14 cellular contexts compared by ENCODE assay signal in the genomic region with DNA sequence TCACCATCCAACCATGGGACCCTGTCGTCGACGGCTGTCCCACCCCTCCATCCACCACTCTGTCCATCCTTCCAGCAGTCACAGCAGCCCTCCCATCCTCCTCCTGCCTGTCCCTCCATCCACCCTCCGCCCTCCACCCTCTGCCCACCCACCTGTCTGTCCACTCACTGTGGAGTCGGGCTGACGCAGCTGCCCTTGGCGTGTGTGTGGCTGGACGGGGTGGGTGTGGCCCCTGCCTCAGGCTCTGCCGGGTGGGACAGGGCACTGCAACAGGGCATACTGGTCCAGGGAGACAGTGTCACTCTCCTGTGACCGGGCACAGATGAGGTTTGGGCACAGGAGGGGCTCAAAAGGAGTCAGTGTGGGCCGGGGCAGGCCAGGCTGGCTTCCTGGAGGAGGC. TPM values are rescaled to one million over a fixed set of nuclear protein-coding genes. Genes with fewer than 3 reads are reported as not detected.
DNase-seq lines count a peak whose midpoint lies in the region; ATAC-seq and TF ChIP-seq lines count a peak whose summit lies in the region.
"Had no signal": no experiment of that assay in that cellular context is flagged by ENCODE, and none has a peak within 500 bp of the region (broad histone marks: within the 10 kb centered on the region; RNA-seq: fewer than 3 reads in every experiment).

No MANE protein-coding gene starts in this region.

- no peak for TF ChIP-seq CTCF in RWPE1 (conservative IDR thresholded peaks at IDR 0.05; ENCODE audit: low read depth)
- TF ChIP-seq CTCF in mucosa of descending colon (IDR thresholded peaks at IDR 0.05): no peak

- no peak overlapping the region for H3K9ac ChIP-seq in BLaER1

- CTCF ChIA-PET in RWPE1 (lab: Yijun Ruan, JAX): interaction anchor here (0.7 to 1.3 kb wide), 3 partner anchors 11 to 104 kb away, joined by 4 read pairs; no protein-coding TSS in a partner anchor

- H3K9me3 ChIP-seq in BLaER1: peaks cover 9% of the 10 kb centered on the region
- H3K9me3 ChIP-seq in mucosa of descending colon: no peaks in the 10 kb centered on the region
- H3K9me3 ChIP-seq: prostate gland, transverse colon had no signal

- POLR2A ChIA-PET in RWPE1 (lab: Yijun Ruan, JAX; ENCODE audit: low non-redundant PET): no interaction called here

- H3K4me3 ChIP-seq in BLaER1: no peak overlapping the region
- no peak overlapping the region for H3K4me3 ChIP-seq in mucosa of descending colon

- H3K27me3 ChIP-seq in BLaER1: peaks cover 16% of the 10 kb centered on the region
- H3K27me3 ChIP-seq: foreskin keratinocyte had no signal

- H3K4me2 ChIP-seq in BLaER1: peak overlapping the region; percentile 79; the same call in 1 of the 2 replicates

- H3K4me1 ChIP-seq in BLaER1 (peaks cover 15% of the 10 kb centered on the region), mucosa of descending colon (ENCODE audit: low read depth) (peaks cover 9% of the 10 kb centered on the region)
- H3K4me1 ChIP-seq: foreskin keratinocyte had no signal

- ATAC-seq in mucosa of descending colon (no peak), GM21515 (IDR thresholded peaks at IDR 0.05; ENCODE audit: unreplicated experiment) (no peak)
- ATAC-seq: foreskin keratinocyte had no signal

- H3K36me3 ChIP-seq in BLaER1 (no peaks in the 10 kb centered on the region), mucosa of descending colon (ENCODE audit: low read depth) (peaks cover 4% of the 10 kb centered on the region)
- H3K36me3 ChIP-seq: prostate gland, transverse colon had no signal

- no peaks in the 10 kb centered on the region for H4K20me1 ChIP-seq in BLaER1

- intact Hi-C loops in mucosa of descending colon (cut with DNase I, micrococcal nuclease): no loop called here

- H3K27ac ChIP-seq in BLaER1 (no peak overlapping the region), RWPE1 (peak overlapping the region; percentile 98)
- H3K27ac ChIP-seq: foreskin keratinocyte had no signal

- DNase-seq in RWPE1 (ENCODE audit: low spot score) (no peak), mucosa of descending colon (peak in 2 of 3 donors; percentile 43 to 63), NCI-H526 treated with DMSO at 0.1 percent for 48 hours (lab: John Stamatoyannopoulos, UW) (no peak), T1000 (lab: John Stamatoyannopoulos, UW) (no peak)
- DNase-seq: activated CD8-positive, alpha-beta memory T cell treated with anti-CD3 and anti-CD28 coated beads for 24 hours; activated effector memory CD4-positive, alpha-beta T cell treated with anti-CD3 and anti-CD28 coated beads, Interleukin-2, amount 50 U/mL, for 16 hours; foreskin keratinocyte; H9; midbrain; NCI-H1105 treated with DMSO at 0.1 percent for 48 hours; transverse colon had no signal

RNA-seq across cellular contexts. Expression of a gene that starts 1.9 kb away (rescaled TPM):
- 100 to 1,000 TPM in 2 of 3 donors, 10 to 100 TPM in 1; 73.3 to 174 (median 143) TPM for total RNA-seq in mucosa of descending colon

RNA-seq across cellular contexts. Expression of a gene that starts 18.9 kb away (rescaled TPM):
- 100 to 1,000 TPM; 103 to 190 (median 116) TPM for total RNA-seq in mucosa of descending colon

RNA-seq across cellular contexts. Expression of a gene that starts 26.6 kb away (rescaled TPM):
- total RNA-seq in mucosa of descending colon: 10 to 100 TPM in 1 of 3 donors, 1 to 10 TPM in 2; 2.1 to 11.8 (median 2.2) TPM

RNA-seq across cellular contexts. Expression of a gene that starts 45.9 kb away (rescaled TPM):
- 100 to 1,000 TPM in 2 of 3 donors, 10 to 100 TPM in 1; 85.2 to 179 (median 131) TPM for total RNA-seq in mucosa of descending colon

RNA-seq across cellular contexts. Expression of a gene that starts 54.2 kb away (rescaled TPM):
- 10 to 100 TPM; 19.2 to 34.8 (median 27.3) TPM for total RNA-seq in mucosa of descending colon

Comparison
In these comparisons a context has a peak if more than half of its experiments do, and no peak if none do; other contexts are left out.
1. DNase-seq: peak in mucosa of descending colon (2 of 3); none in RWPE1 (single experiment), NCI-H526 treated with DMSO at 0.1 percent for 48 hours (single experiment) and T1000 (single experiment).